Comparison of ENCODE assay signal across 9 cellular contexts in the genomic region with DNA sequence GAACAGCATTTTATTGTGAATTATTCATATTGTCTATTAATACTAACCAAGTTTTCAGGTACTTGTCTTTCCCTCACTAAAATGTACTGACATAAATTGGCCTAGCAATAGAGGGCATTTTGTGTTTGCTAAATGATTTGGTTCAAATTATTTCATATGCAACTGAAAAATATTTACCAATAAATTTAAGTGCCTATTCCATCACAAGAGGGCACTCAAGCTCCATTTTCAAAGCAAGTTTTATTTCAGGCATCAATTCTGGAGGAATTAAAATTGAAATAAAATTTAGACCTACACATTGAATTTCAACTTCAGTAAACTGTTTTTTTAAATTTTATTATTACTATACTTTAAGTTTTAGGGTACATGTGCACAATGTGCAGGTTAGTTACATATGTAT.
DNase-seq lines count a peak whose midpoint lies in the region; ATAC-seq and TF ChIP-seq lines count a peak whose summit lies in the region.
"Had no signal": no experiment of that assay in that cellular context is flagged by ENCODE, and none has a peak within 500 bp of the region (broad histone marks: within the 10 kb centered on the region; RNA-seq: fewer than 3 reads in every experiment).

No MANE protein-coding gene starts in this region.

- intact Hi-C loops in adrenal gland (cut with DNase I): no loop called here
- intact Hi-C loops in aorta (cut with DNase I): loop anchor here in 1 of 2 donors (5.0 kb wide), 1 partner anchor 420 kb away; no protein-coding TSS in a partner anchor

- H3K27ac Mint-ChIP-seq in HFFc6: no peak overlapping the region
- H3K27ac Mint-ChIP-seq: activated CD4-positive, alpha-beta memory T cell treated with anti-CD3 and anti-CD28 coated beads, Interleukin-2, amount 10 ng/mL, durations not matched to agents 7 days and 5 days had no signal

- ATAC-seq in aorta (ENCODE audit: low FRiP score) (no peak), GM21423 (IDR thresholded peaks at IDR 0.05; ENCODE audit: unreplicated experiment) (no peak)

- H3K27me3 ChIP-seq in BJ (ENCODE audit: control insufficient read depth, insufficient read depth, low read length) (no peaks in the 10 kb centered on the region), adrenal gland (no peaks in the 10 kb centered on the region), aorta (ENCODE audit: control insufficient read depth in 1 of 2, insufficient read depth in 2 of 2, low read length in 1 of 2) (no peaks in the 10 kb centered on the region)

- no peaks in the 10 kb centered on the region for H3K9me3 ChIP-seq in adrenal gland (replicated peaks in 1 of 3)
- H3K9me3 ChIP-seq in aorta (ENCODE audit: control insufficient read depth, low read length): no peaks in the 10 kb centered on the region

- DNase-seq in BJ (ENCODE audit: low read depth): no peak
- DNase-seq in HFFc6: peak; percentile 12
- DNase-seq in adrenal gland: peak in 1 of 7 donors; percentile 6
- DNase-seq in kidney glomerular epithelial cell (lab: John Stamatoyannopoulos, UW): peak; percentile 39
- DNase-seq in NOMO-1 treated with dmso at 0.1 percent for 144 hours (lab: John Stamatoyannopoulos, UW; ENCODE audit: unreplicated experiment): no peak
- DNase-seq in NCI-H226: no peak
- no peak for DNase-seq in aorta
- DNase-seq: activated CD4-positive, alpha-beta memory T cell treated with anti-CD3 and anti-CD28 coated beads, Interleukin-2, amount 10 ng/mL, durations not matched to agents 7 days and 5 days had no signal

- TF ChIP-seq CTCF in BJ (IDR thresholded peaks at IDR 0.05; ENCODE audit: insufficient read depth, low read depth, low read length) (peak; percentile 33; the same call in 1 of the 2 replicates), HFFc6 (IDR thresholded peaks at IDR 0.05) (peak; percentile 75), adrenal gland (IDR thresholded peaks at IDR 0.05) (peak in 5 of 6 experiments; percentile 44 to 57 (median 49))

- peaks cover 12% of the 10 kb centered on the region for H3K27me3 Mint-ChIP-seq in HFFc6 (ENCODE audit: insufficient read depth)

- no peak overlapping the region for H3K4me3 ChIP-seq in BJ (ENCODE audit: low read depth, low read length)
- H3K4me3 ChIP-seq in adrenal gland: no peak overlapping the region
- no peak overlapping the region for H3K4me3 ChIP-seq in aorta (ENCODE audit: low read length in 2 of 2)

- H3K27ac ChIP-seq in adrenal gland (no peak overlapping the region), aorta (ENCODE audit: low read depth in 1 of 2, low read length in 2 of 2) (no peak overlapping the region)

- H3K4me1 Mint-ChIP-seq in HFFc6 (ENCODE audit: low read depth): no peaks in the 10 kb centered on the region
- H3K4me1 Mint-ChIP-seq: activated CD4-positive, alpha-beta memory T cell treated with anti-CD3 and anti-CD28 coated beads, Interleukin-2, amount 10 ng/mL, durations not matched to agents 7 days and 5 days had no signal

- no peaks in the 10 kb centered on the region for H3K36me3 ChIP-seq in BJ (ENCODE audit: control insufficient read depth, insufficient read depth, low read length)
- H3K36me3 ChIP-seq in adrenal gland (replicated peaks in 1 of 2): no peaks in the 10 kb centered on the region
- no peaks in the 10 kb centered on the region for H3K36me3 ChIP-seq in aorta (ENCODE audit: control insufficient read depth in 1 of 2, insufficient read depth in 2 of 2, low read length in 1 of 2)

- POLR2A ChIA-PET in BJ (lab: Charles Lee): no interaction called here

- H3K4me1 ChIP-seq in adrenal gland (replicated peaks in 1 of 2): no peaks in the 10 kb centered on the region
- H3K4me1 ChIP-seq in aorta (ENCODE audit: control insufficient read depth in 1 of 2, insufficient read depth in 2 of 2, low read length in 2 of 2): no peaks in the 10 kb centered on the region

- no peaks in the 10 kb centered on the region for H3K9me3 Mint-ChIP-seq in HFFc6
- H3K9me3 Mint-ChIP-seq: activated CD4-positive, alpha-beta memory T cell treated with anti-CD3 and anti-CD28 coated beads, Interleukin-2, amount 10 ng/mL, durations not matched to agents 7 days and 5 days had no signal

- no peaks in the 10 kb centered on the region for H3K36me3 Mint-ChIP-seq in HFFc6 (ENCODE audit: low read depth)

- H3K4me3 Mint-ChIP-seq in HFFc6: no peak overlapping the region
- H3K4me3 Mint-ChIP-seq: activated CD4-positive, alpha-beta memory T cell treated with anti-CD3 and anti-CD28 coated beads, Interleukin-2, amount 10 ng/mL, durations not matched to agents 7 days and 5 days had no signal

- CTCF ChIA-PET in BJ (lab: Yijun Ruan, JAX): no interaction called here

- no peak for TF ChIP-seq POLR2A in adrenal gland (IDR thresholded peaks at IDR 0.05)

Comparison
In these comparisons a context has a peak if more than half of its experiments do, and no peak if none do; other contexts are left out.
1. DNase-seq: peak in HFFc6 (single experiment) and kidney glomerular epithelial cell (single experiment); none in BJ (single experiment), NOMO-1 treated with dmso at 0.1 percent for 144 hours (single experiment), NCI-H226 (single experiment) and aorta (0 of 2).
2. Peak in every context shown above with its lines, with median percentiles within 50 percentile points of each other: CTCF ChIP-seq.